In genomic region chr3:139309046-139309660, GRCh38 we compare ENCODE assay signal across 25 cellular contexts. TPM values are rescaled to one million over a fixed set of nuclear protein-coding genes. Genes with fewer than 3 reads are reported as not detected.
DNase-seq lines count a peak whose midpoint lies in the region; ATAC-seq lines count a peak whose summit lies in the region.
"Had no signal": no experiment of that assay in that cellular context is flagged by ENCODE, and none has a peak within 500 bp of the region (broad histone marks: within the 10 kb centered on the region; RNA-seq: fewer than 3 reads in every experiment).

No MANE protein-coding gene starts in this region.

- peak overlapping the region; percentile 11 for H2BK5ac ChIP-seq in trophoblast cell (ENCODE audit: low read depth, low read length, poor library complexity)

- no CpG with 5 or more reads among the region's 5 CpGs for WGBS in trophoblast cell (ENCODE audit: extremely low coverage, insufficient coverage, insufficient read length)

- H3K4ac ChIP-seq in trophoblast cell (ENCODE audit: low read depth, low read length): no peak overlapping the region

- DNase-seq in EL (peak; percentile 28), NCI-H524 (lab: John Stamatoyannopoulos, UW) (peak; percentile 78 to 93), amniotic epithelial cell (ENCODE audit: low read depth) (peak; percentile 54), trophoblast cell (no peak), T-helper 1 cell (no peak)
- DNase-seq in stimulated activated naive CD4-positive, alpha-beta T cell (lab: John Stamatoyannopoulos, UW): no peak
- DNase-seq in activated T-cell treated with anti-CD3 and anti-CD28 coated beads, Interleukin-2, amount 50 U/mL, for 4 hours: no peak
- DNase-seq: activated naive CD8-positive, alpha-beta T cell treated with anti-CD3 and anti-CD28 coated beads, Interleukin-2, amount 50 U/mL, for 24 hours; CD8-positive, alpha-beta T cell; DND-41; effector CD8-positive, alpha-beta T cell; hippocampal formation; kidney; natural killer cell; NCI-H2029; psoas muscle; SHP77; stimulated activated CD4-positive, alpha-beta T cell treated with anti-CD3 and anti-CD28 coated beads, Interleukin-15, amount 100 ng/mL, for 24 hours; stimulated activated naive CD4-positive, alpha-beta T cell treated with Interleukin-2 at 50 U/mL for 16 hours; transverse colon had no signal

- H3K27me3 Mint-ChIP-seq in activated T-cell treated with anti-CD3 and anti-CD28 coated beads, Interleukin-2, amount 50 U/mL, for 4 hours (ENCODE audit: low read depth): peaks cover 7% of the 10 kb centered on the region

- peak overlapping the region; percentile 58 for H4K91ac ChIP-seq in trophoblast cell (ENCODE audit: low read depth, low read length)

- no peaks in the 10 kb centered on the region for H3K9me3 ChIP-seq in trophoblast cell (ENCODE audit: insufficient read depth, low read depth, low read length)
- H3K9me3 ChIP-seq: psoas muscle, transverse colon had no signal

- no peaks in the 10 kb centered on the region for H3K79me2 ChIP-seq in trophoblast cell (ENCODE audit: control insufficient read depth, insufficient read depth, low read length, poor library complexity)

- H2AFZ ChIP-seq in trophoblast cell (ENCODE audit: insufficient read depth, low read length, poor library complexity): no peak overlapping the region

- H3K9me3 Mint-ChIP-seq in activated T-cell treated with anti-CD3 and anti-CD28 coated beads, Interleukin-2, amount 50 U/mL, for 4 hours: no peaks in the 10 kb centered on the region
- H3K9me3 Mint-ChIP-seq: activated naive CD8-positive, alpha-beta T cell treated with anti-CD3 and anti-CD28 coated beads, Interleukin-2, amount 50 U/mL, for 24 hours; activated T-helper 17 cell treated with anti-CD3 and anti-CD28 coated beads, Interleukin-2, amount 50 U/mL, for 72 hours; CD8-positive, alpha-beta T cell; memory B cell; natural killer cell; T-helper 2 cell treated with Interferon-gamma antibody and Interleukin-4, amounts not matched to agents 5 μg/mL and 100 μg/mL, for 36 hours had no signal

- no peaks in the 10 kb centered on the region for H3K36me3 Mint-ChIP-seq in activated T-cell treated with anti-CD3 and anti-CD28 coated beads, Interleukin-2, amount 50 U/mL, for 4 hours (ENCODE audit: insufficient read depth)
- H3K36me3 Mint-ChIP-seq: CD8-positive, alpha-beta T cell; memory B cell; natural killer cell had no signal

- no peak overlapping the region for H3K4me3 Mint-ChIP-seq in activated T-cell treated with anti-CD3 and anti-CD28 coated beads, Interleukin-2, amount 50 U/mL, for 4 hours
- H3K4me3 Mint-ChIP-seq: activated naive CD8-positive, alpha-beta T cell treated with anti-CD3 and anti-CD28 coated beads, Interleukin-2, amount 50 U/mL, for 24 hours; activated T-helper 17 cell treated with anti-CD3 and anti-CD28 coated beads, Interleukin-2, amount 50 U/mL, for 72 hours; CD8-positive, alpha-beta T cell; memory B cell; natural killer cell; T-helper 2 cell treated with Interferon-gamma antibody and Interleukin-4, amounts not matched to agents 5 μg/mL and 100 μg/mL, for 36 hours had no signal

- no peak overlapping the region for H3K4me2 ChIP-seq in trophoblast cell (ENCODE audit: low read length)

- H3K4me3 ChIP-seq in trophoblast cell (ENCODE audit: low read depth, low read length): no peak overlapping the region
- H3K4me3 ChIP-seq: psoas muscle, transverse colon had no signal

- H4K12ac ChIP-seq in trophoblast cell (ENCODE audit: low read depth, low read length): no peak overlapping the region

- H3K23ac ChIP-seq in trophoblast cell (ENCODE audit: low read length): no peak overlapping the region

- H3K4me1 ChIP-seq in trophoblast cell (ENCODE audit: control insufficient read depth in 1 of 2, insufficient read depth in 2 of 2, low read length in 2 of 2): peaks cover 33 to 44% of the 10 kb centered on the region in 2 experiments
- H3K4me1 ChIP-seq: psoas muscle, transverse colon had no signal

- no peak overlapping the region for H3K9ac ChIP-seq in trophoblast cell (ENCODE audit: low read length)

- ATAC-seq in HG02870 (IDR thresholded peaks at IDR 0.05; ENCODE audit: unreplicated experiment): no peak
- no peak for ATAC-seq in activated T-cell treated with anti-CD3 and anti-CD28 coated beads, Interleukin-2, amount 50 U/mL, for 4 hours
- ATAC-seq: activated CD4-positive, CD25-positive, alpha-beta regulatory T cell treated with anti-CD3 and anti-CD28 coated beads, Interleukin-2, amount 50 U/mL, for 24 hours; activated naive CD8-positive, alpha-beta T cell treated with anti-CD3 and anti-CD28 coated beads, Interleukin-2, amount 50 U/mL, for 24 hours; activated T-helper 17 cell treated with anti-CD3 and anti-CD28 coated beads, Interleukin-2, amount 50 U/mL, for 72 hours; CD8-positive, alpha-beta T cell; natural killer cell; psoas muscle had no signal

- H3K27me3 ChIP-seq in trophoblast cell (ENCODE audit: insufficient read depth, low read length): no peaks in the 10 kb centered on the region
- H3K27me3 ChIP-seq: transverse colon had no signal

- peak overlapping the region; percentile 13 for H3K14ac ChIP-seq in trophoblast cell (ENCODE audit: low read length)

- H2BK12ac ChIP-seq in trophoblast cell (ENCODE audit: low read length): peak overlapping the region; percentile 69

- H3K79me1 ChIP-seq in trophoblast cell (ENCODE audit: low read length): peaks cover 18% of the 10 kb centered on the region

- H3K36me3 ChIP-seq in trophoblast cell (ENCODE audit: control insufficient read depth in 1 of 2, insufficient read depth in 2 of 2, low read length in 2 of 2): no peaks in the 10 kb centered on the region
- H3K36me3 ChIP-seq: transverse colon had no signal

- H2BK120ac ChIP-seq in trophoblast cell (ENCODE audit: insufficient read depth, low read length, poor library complexity): peak overlapping the region; percentile 67

- no peak overlapping the region for H3K18ac ChIP-seq in trophoblast cell (ENCODE audit: low read length)

- H4K8ac ChIP-seq in trophoblast cell (ENCODE audit: low read depth, low read length): no peak overlapping the region

- H3K4me1 Mint-ChIP-seq in activated T-cell treated with anti-CD3 and anti-CD28 coated beads, Interleukin-2, amount 50 U/mL, for 4 hours (ENCODE audit: low read depth): no peaks in the 10 kb centered on the region
- H3K4me1 Mint-ChIP-seq: activated naive CD8-positive, alpha-beta T cell treated with anti-CD3 and anti-CD28 coated beads, Interleukin-2, amount 50 U/mL, for 24 hours; activated T-helper 17 cell treated with anti-CD3 and anti-CD28 coated beads, Interleukin-2, amount 50 U/mL, for 72 hours; memory B cell; natural killer cell had no signal

- H3K27ac ChIP-seq in trophoblast cell (ENCODE audit: low read depth, low read length): peak overlapping the region; percentile 2
- H3K27ac ChIP-seq: psoas muscle, transverse colon had no signal

- H2AK5ac ChIP-seq in trophoblast cell (ENCODE audit: low read length): peak overlapping the region; percentile 13

RNA-seq across cellular contexts. Expression of gene MRPS22, which starts 34.7 kb away (rescaled TPM):
- 54.2 and 55.0 TPM in 2 replicates for polyA plus RNA-seq in trophoblast cell (2013)
- total RNA-seq in activated T-cell treated with anti-CD3 and anti-CD28 coated beads, Interleukin-2, amount 50 U/mL, for 4 hours: 10 to 100 TPM; 59.4 to 77.6 (median 72.2) TPM

Comparison
In these comparisons a context has a peak if more than half of its experiments do, and no peak if none do; other contexts are left out.
1. DNase-seq: peak in EL (single experiment), NCI-H524 (2 of 2) and amniotic epithelial cell (single experiment); none in trophoblast cell (0 of 2), T-helper 1 cell (0 of 5), stimulated activated naive CD4-positive, alpha-beta T cell (0 of 6) and activated T-cell treated with anti-CD3 and anti-CD28 coated beads, Interleukin-2, amount 50 U/mL, for 4 hours (single experiment).